Comparison of ENCODE assay signal across 22 cellular contexts in genomic region chr6:78365473-78365872, GRCh38.
DNase-seq lines count a peak whose midpoint lies in the region; ATAC-seq, FAIRE-seq and TF ChIP-seq lines count a peak whose summit lies in the region.
"Had no signal": no experiment of that assay in that cellular context is flagged by ENCODE, and none has a peak within 500 bp of the region (broad histone marks: within the 10 kb centered on the region; RNA-seq: fewer than 3 reads in every experiment).

No MANE protein-coding gene starts in this region.

- CTCF ChIA-PET in HepG2 (lab: Yijun Ruan, JAX; ENCODE audit: low intra/inter-chr PET ratio, low total read pairs) (no interaction called here), K562 (lab: Yijun Ruan, JAX; ENCODE audit: low intra/inter-chr PET ratio) (no interaction called here)
- CTCF ChIA-PET in activated CD8-positive, alpha-beta T cell treated with anti-CD3 and anti-CD28 coated beads for 36 hours (lab: Charles Lee): no interaction called here

- H3K27ac Mint-ChIP-seq in activated CD8-positive, alpha-beta T cell treated with anti-CD3 and anti-CD28 coated beads for 36 hours: no peak overlapping the region
- H3K27ac Mint-ChIP-seq: CD14-positive monocyte; CD4-positive, alpha-beta memory T cell; CD4-positive, CD25-positive, alpha-beta regulatory T cell; CD8-positive, alpha-beta memory T cell had no signal

- intact Hi-C loops in HepG2 (cut with micrococcal nuclease; ENCODE audit: unreplicated experiment) (no loop called here), right lobe of liver (cut with DNase I) (no loop called here), K562 (cut with micrococcal nuclease) (no loop called here), cardiac septum (cut with DNase I) (no loop called here)
- intact Hi-C loops in activated CD8-positive, alpha-beta T cell treated with anti-CD3 and anti-CD28 coated beads for 36 hours (cut with micrococcal nuclease): no loop called here

- no peak for DNase-seq in HepG2 (ENCODE audit: low spot score)
- DNase-seq in right lobe of liver: no peak
- DNase-seq in K562 (ENCODE audit: extremely low read depth in 1 of 4, low spot score in 3 of 4): no peak
- no peak for DNase-seq in activated CD8-positive, alpha-beta T cell treated with anti-CD3 and anti-CD28 coated beads for 36 hours
- DNase-seq in cardiac septum (ENCODE audit: low spot score): no peak
- DNase-seq: ACHN; BE2C; C1 segment of cervical spinal cord; Caco-2; Calu3; CD4-positive, alpha-beta memory T cell; CD4-positive, CD25-positive, alpha-beta regulatory T cell; CD8-positive, alpha-beta memory T cell; DMS79 treated with DMSO at 0.1 percent for 48 hours; GF-D8 had no signal

- in situ Hi-C loops in HepG2 (cut with HindIII; ENCODE audit: extremely low pct_ligation_motif_present, low pct_unique_long_range_greater_than_20kb) (no loop called here), K562 (cut with MboI) (no loop called here)

- H4K20me1 ChIP-seq in HepG2 (ENCODE audit: insufficient read depth, low read length) (no peaks in the 10 kb centered on the region), K562 (replicated peaks; ENCODE audit: control insufficient read depth, insufficient read depth, low read length) (no peaks in the 10 kb centered on the region)
- H4K20me1 ChIP-seq: BLaER1 had no signal

- H3K4me1 ChIP-seq in HepG2 (ENCODE audit: insufficient read depth, low read length): no peaks in the 10 kb centered on the region
- no peaks in the 10 kb centered on the region for H3K4me1 ChIP-seq in right lobe of liver
- H3K4me1 ChIP-seq in K562 (replicated peaks in 1 of 2; ENCODE audit: control insufficient read depth in 2 of 2, insufficient read depth in 2 of 2, low read length in 2 of 2): no peaks in the 10 kb centered on the region
- H3K4me1 ChIP-seq: BLaER1, Caco-2 had no signal

- H3K4me2 ChIP-seq in HepG2 (ENCODE audit: low read depth, low read length) (no peak overlapping the region), K562 (ENCODE audit: insufficient read depth, low read length) (no peak overlapping the region)
- H3K4me2 ChIP-seq: BLaER1 had no signal

- no peaks in the 10 kb centered on the region for H3K36me3 Mint-ChIP-seq in activated CD8-positive, alpha-beta T cell treated with anti-CD3 and anti-CD28 coated beads for 36 hours (ENCODE audit: low read depth)
- H3K36me3 Mint-ChIP-seq: CD14-positive monocyte; CD4-positive, alpha-beta memory T cell; CD4-positive, CD25-positive, alpha-beta regulatory T cell; CD8-positive, alpha-beta memory T cell had no signal

- POLR2A ChIA-PET in HepG2 (lab: Yijun Ruan, JAX): no interaction called here
- POLR2A ChIA-PET in K562 (lab: Yijun Ruan, JAX): no interaction called here
- POLR2A ChIA-PET in activated CD8-positive, alpha-beta T cell treated with anti-CD3 and anti-CD28 coated beads for 36 hours (lab: Charles Lee): no interaction called here

- H3K9me1 ChIP-seq in K562 (ENCODE audit: control insufficient read depth, insufficient read depth, low read length): no peaks in the 10 kb centered on the region

- peaks cover 52% of the 10 kb centered on the region for H3K9me3 ChIP-seq in HepG2 (ENCODE audit: low read length)
- no peaks in the 10 kb centered on the region for H3K9me3 ChIP-seq in right lobe of liver
- H3K9me3 ChIP-seq in K562 (replicated peaks; ENCODE audit: control insufficient read depth, insufficient read depth, low read depth, low read length): no peaks in the 10 kb centered on the region
- H3K9me3 ChIP-seq: BE2C, BLaER1, Caco-2 had no signal

- H3K4me1 Mint-ChIP-seq in activated CD8-positive, alpha-beta T cell treated with anti-CD3 and anti-CD28 coated beads for 36 hours (ENCODE audit: low read depth): no peaks in the 10 kb centered on the region
- H3K4me1 Mint-ChIP-seq: CD14-positive monocyte; CD4-positive, alpha-beta memory T cell; CD4-positive, CD25-positive, alpha-beta regulatory T cell; CD8-positive, alpha-beta memory T cell had no signal

- TF ChIP-seq CTCF in HepG2 (CRISPR knock-in tag; IDR thresholded peaks at IDR 0.05): no peak
- TF ChIP-seq CTCF in right lobe of liver (IDR thresholded peaks at IDR 0.05): no peak
- no peak for TF ChIP-seq CTCF in K562 (IDR thresholded peaks at IDR 0.05 in 2 of 3, conservative IDR thresholded peaks at IDR 0.05 in 1 of 3; ENCODE audit: insufficient read depth in 2 of 3, low read depth in 1 of 3, low read length in 3 of 3)
- TF ChIP-seq CTCF in activated CD8-positive, alpha-beta T cell treated with anti-CD3 and anti-CD28 coated beads for 36 hours (IDR thresholded peaks at IDR 0.05): no peak

- FAIRE-seq in HepG2 (lab: Jason Lieb, UNC) (no peak), K562 (lab: Jason Lieb, UNC) (no peak)
- FAIRE-seq: D721Med, G401.6, GM12891, GM19239 had no signal

- H3K36me3 ChIP-seq in HepG2 (replicated peaks in 1 of 2; ENCODE audit: control insufficient read depth in 1 of 2, insufficient read depth in 2 of 2, low read length in 2 of 2) (no peaks in the 10 kb centered on the region), right lobe of liver (no peaks in the 10 kb centered on the region), K562 (ENCODE audit: control insufficient read depth, insufficient read depth, low read length) (no peaks in the 10 kb centered on the region)
- H3K36me3 ChIP-seq: BE2C, BLaER1 had no signal

- no peak for ATAC-seq in HepG2
- no peak for ATAC-seq in right lobe of liver
- no peak for ATAC-seq in K562
- ATAC-seq in activated CD8-positive, alpha-beta T cell treated with anti-CD3 and anti-CD28 coated beads for 36 hours: no peak

- H2AFZ ChIP-seq in HepG2 (ENCODE audit: low read length) (no peak overlapping the region), K562 (ENCODE audit: low read depth, low read length) (no peak overlapping the region)

- BruUV-seq in HepG2 (replicated peaks; lab: Mats Ljungman, UMichigan) (no TSS peak), K562 (replicated peaks; lab: Mats Ljungman, UMichigan) (no TSS peak)

- no peak overlapping the region for H3K4me3 Mint-ChIP-seq in activated CD8-positive, alpha-beta T cell treated with anti-CD3 and anti-CD28 coated beads for 36 hours
- H3K4me3 Mint-ChIP-seq: CD14-positive monocyte; CD4-positive, alpha-beta memory T cell; CD4-positive, CD25-positive, alpha-beta regulatory T cell; CD8-positive, alpha-beta memory T cell had no signal

- TF ChIP-seq RAD21 in HepG2 (CRISPR knock-in tag; IDR thresholded peaks at IDR 0.05) (no peak), K562 (CRISPR knock-in tag; conservative IDR thresholded peaks at IDR 0.05 in 1 of 2, IDR thresholded peaks at IDR 0.05 in 1 of 2) (no peak)

- WGBS in HepG2 (ENCODE audit: low lambda C conversion rate): 26% methylated on average over 4 of the region's 4 CpGs
- 68% methylated on average over 4 of the region's 4 CpGs for WGBS in right lobe of liver (ENCODE audit: insufficient coverage, low coverage, low lambda C conversion rate, missing lambda C conversion rate)
- 0% methylated on average over 4 of the region's 4 CpGs for WGBS in K562 (ENCODE audit: insufficient coverage, low coverage, missing lambda C conversion rate)

- H3K4me3 ChIP-seq in HepG2 (replicated peaks in 1 of 3; ENCODE audit: insufficient read depth in 1 of 3, low read depth in 2 of 3, low read length in 3 of 3) (no peak overlapping the region), right lobe of liver (no peak overlapping the region), K562 (no peak overlapping the region)
- H3K4me3 ChIP-seq: BLaER1 had no signal

- H3K9ac ChIP-seq in HepG2 (ENCODE audit: insufficient read depth, low read depth, low read length): no peak overlapping the region
- no peak overlapping the region for H3K9ac ChIP-seq in K562 (ENCODE audit: insufficient read depth in 1 of 2, low read depth in 2 of 2, low read length in 2 of 2)
- H3K9ac ChIP-seq: BLaER1 had no signal

- no peaks in the 10 kb centered on the region for H3K79me2 ChIP-seq in HepG2 (ENCODE audit: insufficient read depth, low read length)
- no peaks in the 10 kb centered on the region for H3K79me2 ChIP-seq in K562 (ENCODE audit: control insufficient read depth, insufficient read depth, low read length)

- TF ChIP-seq POLR2A in HepG2 (IDR thresholded peaks at IDR 0.05; ENCODE audit: insufficient read depth in 1 of 2, low read depth in 2 of 2, low read length in 2 of 2): no peak
- TF ChIP-seq POLR2A in right lobe of liver (IDR thresholded peaks at IDR 0.05): no peak
- no peak for TF ChIP-seq POLR2A in K562 (conservative IDR thresholded peaks at IDR 0.05)

- H3K27me3 Mint-ChIP-seq in activated CD8-positive, alpha-beta T cell treated with anti-CD3 and anti-CD28 coated beads for 36 hours: no peaks in the 10 kb centered on the region
- H3K27me3 Mint-ChIP-seq: CD4-positive, alpha-beta memory T cell had no signal

- H3K27ac ChIP-seq in HepG2 (ENCODE audit: extremely low read length, insufficient read depth, low read length) (no peak overlapping the region), right lobe of liver (no peak overlapping the region), K562 (ENCODE audit: extremely low read depth, low read depth, low read length) (no peak overlapping the region)
- H3K27ac ChIP-seq: 22Rv1, BLaER1 had no signal

- no peaks in the 10 kb centered on the region for H3K9me3 Mint-ChIP-seq in activated CD8-positive, alpha-beta T cell treated with anti-CD3 and anti-CD28 coated beads for 36 hours

- H3K27me3 ChIP-seq in HepG2 (ENCODE audit: control insufficient read depth in 1 of 2, insufficient read depth in 2 of 2, low read length in 2 of 2): no peaks in the 10 kb centered on the region
- H3K27me3 ChIP-seq in right lobe of liver: no peaks in the 10 kb centered on the region
- H3K27me3 ChIP-seq in K562 (ENCODE audit: control insufficient read depth in 2 of 2, insufficient read depth in 2 of 2, low read length in 2 of 2): no peaks in the 10 kb centered on the region
- H3K27me3 ChIP-seq: BE2C, BLaER1 had no signal

- no peak for TF ChIP-seq EP300 in HepG2 (IDR thresholded peaks at IDR 0.05; ENCODE audit: low read depth in 2 of 2, low read length in 2 of 2)
- TF ChIP-seq EP300 in HepG2 (CRISPR knock-in tag; IDR thresholded peaks at IDR 0.05; ENCODE audit: borderline replicate concordance): no peak
- TF ChIP-seq EP300 in K562 (IDR thresholded peaks at IDR 0.05; ENCODE audit: low read length): no peak

TF ChIP-seq in HepG2, 621 proteins besides CTCF, POLR2A, EP300 and RAD21 (continues in another document):
- TF ChIP-seq ZMAT5 (CRISPR knock-in tag; IDR thresholded peaks at IDR 0.05; ENCODE audit: borderline replicate concordance, low read depth): no peak
- peak; percentile 95 for TF ChIP-seq MAFF (IDR thresholded peaks at IDR 0.05; ENCODE audit: low read depth, low read length)

TF ChIP-seq in K562, 482 proteins besides CTCF, POLR2A, EP300 and RAD21 (continues in another document):
- no peak for TF ChIP-seq PREB (CRISPR knock-in tag; IDR thresholded peaks at IDR 0.05)
- TF ChIP-seq RB1 (IDR thresholded peaks at IDR 0.05; ENCODE audit: low read depth): no peak
- TF ChIP-seq ZC3H8 (IDR thresholded peaks at IDR 0.05): no peak

Comparison
In these comparisons a context has a peak if more than half of its experiments do, and no peak if none do; other contexts are left out.
1. Of the 241 proteins assayed by ChIP-seq in both HepG2 and K562: peak only in HepG2: none; only in K562: MAFG; in both: MAFF and MAFK; in neither: 238.